ENCODE assay signal across 20 cellular contexts in genomic region chr2:129728251-129728972, GRCh38.
DNase-seq lines count a peak whose midpoint lies in the region; ATAC-seq, FAIRE-seq and TF ChIP-seq lines count a peak whose summit lies in the region.
"Had no signal": no experiment of that assay in that cellular context is flagged by ENCODE, and none has a peak within 500 bp of the region (broad histone marks: within the 10 kb centered on the region; RNA-seq: fewer than 3 reads in every experiment).

No MANE protein-coding gene starts in this region.

- in situ Hi-C loops in mammary epithelial cell (cut with MboI; ENCODE audit: low sequenced_read_pairs in 2 of 2), result no loop called here

- TF ChIP-seq CTCF in mammary epithelial cell (conservative IDR thresholded peaks at IDR 0.05 in 1 of 2, IDR thresholded peaks at IDR 0.05 in 1 of 2; ENCODE audit: extremely low read depth in 1 of 2, insufficient read depth in 1 of 2, low read depth in 1 of 2, low read length in 2 of 2) (no peak), breast epithelium (IDR thresholded peaks at IDR 0.05) (no peak), bronchial epithelial cell (IDR thresholded peaks at IDR 0.05; ENCODE audit: insufficient read depth, low read length, severe bottlenecking) (no peak), glutamatergic neuron (IDR thresholded peaks at IDR 0.05; ENCODE audit: partially characterized antibody, unreplicated experiment) (no peak)

- dilution Hi-C loops in mammary epithelial cell (cut with HindIII; ENCODE audit: low sequenced_read_pairs), result no loop called here

- no peak overlapping the region for H2AFZ ChIP-seq in mammary epithelial cell (ENCODE audit: low read depth, low read length)

- H3K4me1 ChIP-seq in mammary epithelial cell (ENCODE audit: insufficient read depth, low read length) (no peaks in the 10 kb centered on the region), breast epithelium (no peaks in the 10 kb centered on the region)
- H3K4me1 ChIP-seq: A549 had no signal

- BruUV-seq in mammary epithelial cell (replicated peaks; lab: Mats Ljungman, UMichigan), result no TSS peak

- H3K4me2 ChIP-seq in mammary epithelial cell (ENCODE audit: insufficient read depth, low read depth, low read length), result no peak overlapping the region
- H3K4me2 ChIP-seq: A549 had no signal

- H3K27me3 Mint-ChIP-seq in glutamatergic neuron (ENCODE audit: unreplicated experiment), result peaks cover under 1% of the 10 kb centered on the region
- no peaks in the 10 kb centered on the region for H3K27me3 Mint-ChIP-seq in stimulated activated memory B cell treated with anti-CD40 and anti-IgM and Interleukin-4, amounts not matched to agents 10 μg/mL and 1 μg/mL and 100 μg/mL, for 72 hours
- H3K27me3 Mint-ChIP-seq: CD4-positive, alpha-beta T cell had no signal

- DNase-seq in mammary epithelial cell (peak; percentile 1), breast epithelium (ENCODE audit: low spot score in 2 of 2) (no peak), bronchial epithelial cell (ENCODE audit: low read depth) (peak; percentile 64), glutamatergic neuron (no peak)
- no peak for DNase-seq in activated naive CD4-positive, alpha-beta T cell treated with anti-CD3 and anti-CD28 coated beads, Interleukin-2, amount 50 U/mL, for 16 hours
- DNase-seq: AML-193; Caco-2; CD4-positive, alpha-beta T cell; H9; IMR-90 had no signal

- H3K4me3 Mint-ChIP-seq in glutamatergic neuron (ENCODE audit: unreplicated experiment), result peak overlapping the region; percentile 50
- no peak overlapping the region for H3K4me3 Mint-ChIP-seq in stimulated activated memory B cell treated with anti-CD40 and anti-IgM and Interleukin-4, amounts not matched to agents 10 μg/mL and 1 μg/mL and 100 μg/mL, for 72 hours
- H3K4me3 Mint-ChIP-seq: CD4-positive, alpha-beta T cell; H9 had no signal

- H3K9me3 ChIP-seq in mammary epithelial cell (replicated peaks; ENCODE audit: insufficient read depth, low read length) (peaks cover 11% of the 10 kb centered on the region), breast epithelium (no peaks in the 10 kb centered on the region)
- H3K9me3 ChIP-seq: A549, Caco-2 had no signal

- no peaks in the 10 kb centered on the region for H4K20me1 ChIP-seq in mammary epithelial cell (ENCODE audit: insufficient read depth, low read length)

- no peak for TF ChIP-seq POLR2A in breast epithelium (IDR thresholded peaks at IDR 0.05)

- H3K27ac ChIP-seq in mammary epithelial cell (ENCODE audit: insufficient read depth, low read depth, low read length) (no peak overlapping the region), breast epithelium (no peak overlapping the region)
- H3K27ac ChIP-seq: 22Rv1, A549, C4-2B had no signal

- H3K27ac Mint-ChIP-seq in glutamatergic neuron (ENCODE audit: unreplicated experiment), result peak overlapping the region; percentile 20
- H3K27ac Mint-ChIP-seq in stimulated activated memory B cell treated with anti-CD40 and anti-IgM and Interleukin-4, amounts not matched to agents 10 μg/mL and 1 μg/mL and 100 μg/mL, for 72 hours, result no peak overlapping the region
- H3K27ac Mint-ChIP-seq: CD4-positive, alpha-beta T cell had no signal

- ATAC-seq in GM21723 (IDR thresholded peaks at IDR 0.05; ENCODE audit: unreplicated experiment), result no peak
- no peak for ATAC-seq in stimulated activated memory B cell treated with anti-CD40 and anti-IgM and Interleukin-4, amounts not matched to agents 10 μg/mL and 1 μg/mL and 100 μg/mL, for 72 hours
- ATAC-seq: A549 had no signal

- H3K36me3 Mint-ChIP-seq in glutamatergic neuron (ENCODE audit: unreplicated experiment), result no peaks in the 10 kb centered on the region
- H3K36me3 Mint-ChIP-seq in stimulated activated memory B cell treated with anti-CD40 and anti-IgM and Interleukin-4, amounts not matched to agents 10 μg/mL and 1 μg/mL and 100 μg/mL, for 72 hours, result no peaks in the 10 kb centered on the region

- no peak for FAIRE-seq in bronchial epithelial cell (lab: Jason Lieb, UNC)
- FAIRE-seq: A549, D721Med, G401.6, GM12891, GM18507, H1 had no signal

- H3K4me3 ChIP-seq in mammary epithelial cell (replicated peaks in 1 of 3; ENCODE audit: insufficient read depth in 1 of 3, low read depth in 2 of 3, low read length in 3 of 3) (no peak overlapping the region), breast epithelium (no peak overlapping the region), bronchial epithelial cell (ENCODE audit: low read depth, low read length) (no peak overlapping the region)
- H3K4me3 ChIP-seq: A549 had no signal

- CTCF ChIA-PET in mammary epithelial cell (lab: Charles Lee; ENCODE audit: low non-redundant PET), result no interaction called here

- no peak overlapping the region for H3K9ac ChIP-seq in mammary epithelial cell (ENCODE audit: insufficient read depth, low read length)

- peaks cover 1% of the 10 kb centered on the region for H3K9me3 Mint-ChIP-seq in glutamatergic neuron (ENCODE audit: unreplicated experiment)
- H3K9me3 Mint-ChIP-seq in stimulated activated memory B cell treated with anti-CD40 and anti-IgM and Interleukin-4, amounts not matched to agents 10 μg/mL and 1 μg/mL and 100 μg/mL, for 72 hours, result no peaks in the 10 kb centered on the region
- H3K9me3 Mint-ChIP-seq: CD4-positive, alpha-beta T cell; H9 had no signal

- H3K36me3 ChIP-seq in mammary epithelial cell (ENCODE audit: insufficient read depth, low read length) (no peaks in the 10 kb centered on the region), breast epithelium (no peaks in the 10 kb centered on the region), bronchial epithelial cell (ENCODE audit: control insufficient read depth, insufficient read depth, low read length) (no peaks in the 10 kb centered on the region)

- H3K4me1 Mint-ChIP-seq in glutamatergic neuron (ENCODE audit: low read depth, unreplicated experiment), result peaks cover 17% of the 10 kb centered on the region
- H3K4me1 Mint-ChIP-seq in stimulated activated memory B cell treated with anti-CD40 and anti-IgM and Interleukin-4, amounts not matched to agents 10 μg/mL and 1 μg/mL and 100 μg/mL, for 72 hours, result no peaks in the 10 kb centered on the region

- H3K79me2 ChIP-seq in mammary epithelial cell (ENCODE audit: insufficient read depth, low read length), result no peaks in the 10 kb centered on the region

- intact Hi-C loops in mammary epithelial cell (cut with micrococcal nuclease) (no loop called here), breast epithelium (cut with DNase I; ENCODE audit: low total_unique reads) (no loop called here)

- H3K27me3 ChIP-seq in mammary epithelial cell (ENCODE audit: insufficient read depth, low read length) (no peaks in the 10 kb centered on the region), breast epithelium (no peaks in the 10 kb centered on the region), bronchial epithelial cell (ENCODE audit: control insufficient read depth, insufficient read depth, low read length) (peaks cover 2% of the 10 kb centered on the region)

- 64% methylated on average over 9 of the region's 11 CpGs for WGBS in mammary epithelial cell (ENCODE audit: low coverage, missing lambda C conversion rate)

Comparison
In these comparisons a context has a peak if more than half of its experiments do, and no peak if none do; other contexts are left out.
1. DNase-seq: peak in mammary epithelial cell (single experiment) and bronchial epithelial cell (single experiment); none in breast epithelium (0 of 2), glutamatergic neuron (single experiment) and activated naive CD4-positive, alpha-beta T cell treated with anti-CD3 and anti-CD28 coated beads, Interleukin-2, amount 50 U/mL, for 16 hours (single experiment).